Comparison of ENCODE assay signal across 15 cellular contexts in genomic region chr20:32523613-32524218, GRCh38.
DNase-seq lines count a peak whose midpoint lies in the region; ATAC-seq lines count a peak whose summit lies in the region.
"Had no signal": no experiment of that assay in that cellular context is flagged by ENCODE, and none has a peak within 500 bp of the region (broad histone marks: within the 10 kb centered on the region; RNA-seq: fewer than 3 reads in every experiment).

No MANE protein-coding gene starts in this region.

- H3K4me1 Mint-ChIP-seq in activated T-helper 17 cell treated with anti-CD3 and anti-CD28 coated beads, Interleukin-2, amount 50 U/mL, for 72 hours: peaks cover 30% of the 10 kb centered on the region
- peaks cover 47% of the 10 kb centered on the region for H3K4me1 Mint-ChIP-seq in memory B cell

- H3K4me3 ChIP-seq in BLaER1: 0 out of 2 replicates have a peak overlapping the region, but pooled peaks have one; percentile 0

- H3K27ac ChIP-seq in BLaER1: peak overlapping the region; percentile 66
- H3K27ac ChIP-seq: foreskin keratinocyte had no signal

- H3K36me3 ChIP-seq in BLaER1: peaks cover 31% of the 10 kb centered on the region

- H3K4me2 ChIP-seq in BLaER1: peak overlapping the region; percentile 96

- H3K36me3 Mint-ChIP-seq in activated T-helper 17 cell treated with anti-CD3 and anti-CD28 coated beads, Interleukin-2, amount 50 U/mL, for 72 hours (ENCODE audit: low read depth): peaks cover 13% of the 10 kb centered on the region
- H3K36me3 Mint-ChIP-seq in memory B cell: peaks cover 7% of the 10 kb centered on the region

- no peak for ATAC-seq in activated T-helper 17 cell treated with anti-CD3 and anti-CD28 coated beads, Interleukin-2, amount 50 U/mL, for 72 hours (replicated peaks)
- ATAC-seq in memory B cell (ENCODE audit: low read depth): no peak
- ATAC-seq in HG02981 (IDR thresholded peaks at IDR 0.05; ENCODE audit: unreplicated experiment): no peak
- ATAC-seq: foreskin keratinocyte had no signal

- H3K9ac ChIP-seq in BLaER1: peak overlapping the region; percentile 56

- no peaks in the 10 kb centered on the region for H3K9me3 ChIP-seq in BLaER1

- peaks cover 100% of the 10 kb centered on the region for H3K4me1 ChIP-seq in BLaER1
- H3K4me1 ChIP-seq: foreskin keratinocyte had no signal

- no peaks in the 10 kb centered on the region for H3K27me3 ChIP-seq in BLaER1

- H4K20me1 ChIP-seq in BLaER1: peaks cover 48% of the 10 kb centered on the region

- DNase-seq in ELF-1 (ENCODE audit: low read depth, low spot score): peak; percentile 36
- DNase-seq in memory B cell (ENCODE audit: low spot score in 2 of 2): no peak
- no peak for DNase-seq in effector CD4-positive, alpha-beta T cell
- DNase-seq in HCEC 1CT: no peak
- DNase-seq in COR-L47 (lab: John Stamatoyannopoulos, UW): no peak
- DNase-seq: anterior cingulate cortex; foreskin keratinocyte; GDM1; RPMI8226; stimulated activated CD4-positive, alpha-beta T cell treated with anti-CD3 and anti-CD28 coated beads, Interleukin-4, amount 100 ng/mL, for 24 hours; stimulated activated naive CD4-positive, alpha-beta T cell treated with Interleukin-2 at 50 U/mL for 16 hours had no signal

- no peaks in the 10 kb centered on the region for H3K27me3 Mint-ChIP-seq in activated T-helper 17 cell treated with anti-CD3 and anti-CD28 coated beads, Interleukin-2, amount 50 U/mL, for 72 hours
- H3K27me3 Mint-ChIP-seq in memory B cell: no peaks in the 10 kb centered on the region
- H3K27me3 Mint-ChIP-seq: B cell had no signal

- H3K27ac Mint-ChIP-seq in activated T-helper 17 cell treated with anti-CD3 and anti-CD28 coated beads, Interleukin-2, amount 50 U/mL, for 72 hours: peak overlapping the region; percentile 58
- peak overlapping the region; percentile 60 for H3K27ac Mint-ChIP-seq in memory B cell

- H3K9me3 Mint-ChIP-seq in activated T-helper 17 cell treated with anti-CD3 and anti-CD28 coated beads, Interleukin-2, amount 50 U/mL, for 72 hours: no peaks in the 10 kb centered on the region
- no peaks in the 10 kb centered on the region for H3K9me3 Mint-ChIP-seq in memory B cell

- H3K4me3 Mint-ChIP-seq in activated T-helper 17 cell treated with anti-CD3 and anti-CD28 coated beads, Interleukin-2, amount 50 U/mL, for 72 hours: peak overlapping the region; percentile 40
- H3K4me3 Mint-ChIP-seq in memory B cell: no peak overlapping the region
- H3K4me3 Mint-ChIP-seq: B cell had no signal
